ENCODE assay signal across 1 cellular context in genomic region chr2:39114771-39115170, GRCh38.
TF ChIP-seq lines count a peak whose summit lies in the region.

No MANE protein-coding gene starts in this region.

TF ChIP-seq in HepG2, 621 proteins besides CTCF, POLR2A, EP300 and RAD21:
- TF ChIP-seq REST (IDR thresholded peaks at IDR 0.05; ENCODE audit: borderline replicate concordance in 1 of 2, low read depth in 1 of 2, low read length in 2 of 2) (no peak), ZNF121 (CRISPR knock-in tag; IDR thresholded peaks at IDR 0.05) (0 out of 2 replicates have a peak, but pooled peaks have one; percentile 12), TEAD2 (CRISPR knock-in tag; IDR thresholded peaks at IDR 0.05) (no peak), ZNF546 (CRISPR knock-in tag; conservative IDR thresholded peaks at IDR 0.05) (no peak), ATRX (CRISPR knock-in tag; IDR thresholded peaks at IDR 0.05; ENCODE audit: borderline replicate concordance) (no peak)
